ENCODE assay signal across 26 cellular contexts in the genomic region with DNA sequence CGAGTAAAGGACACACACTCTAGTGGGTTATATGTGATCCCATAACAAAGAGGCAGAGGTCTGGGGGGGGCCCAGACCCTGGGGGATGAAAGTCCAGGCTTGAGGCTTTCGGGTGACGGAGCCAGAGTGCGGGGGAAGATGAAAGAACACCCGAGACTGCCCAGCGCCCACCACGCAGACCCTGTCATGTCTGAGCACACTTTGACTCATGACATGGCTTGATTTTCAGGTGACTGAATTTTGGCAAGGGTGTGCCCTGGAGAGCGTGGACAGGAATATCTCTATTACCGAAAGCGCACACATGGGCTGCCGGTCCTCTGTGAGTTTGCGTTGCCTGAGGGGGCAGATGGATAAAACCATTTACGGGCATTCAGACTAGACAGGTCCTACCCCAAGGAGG.
"Had no signal": no experiment of that assay in that cellular context is flagged by ENCODE, and none has a peak within 500 bp of the region (broad histone marks: within the 10 kb centered on the region; RNA-seq: fewer than 3 reads in every experiment).

No MANE protein-coding gene starts in this region.

- DNase-seq: dorsolateral prefrontal cortex; effector CD8-positive, alpha-beta T cell; esophagus squamous epithelium; foreskin melanocyte; glutamatergic neuron; hypothalamus; kidney; mesenchymal stem cell; naive thymus-derived CD4-positive, alpha-beta T cell; nucleus accumbens; ovary; psoas muscle; small intestine; stimulated activated CD4-positive, alpha-beta T cell treated with anti-CD3 and anti-CD28 coated beads, Interleukin-15, amount 100 ng/mL, for 24 hours; stimulated activated CD4-positive, alpha-beta T cell treated with anti-CD3 and anti-CD28 coated beads, Interleukin-2, amount 100 ng/mL, for 48 hours; stimulated activated naive B cell treated with anti-CD40 and anti-IgM and Interleukin-4, amounts not matched to agents 10 μg/mL and 1 μg/mL and 100 μg/mL, for 72 hours; upper lobe of right lung; uterus had no signal

- ATAC-seq: left lobe of liver; naive thymus-derived CD4-positive, alpha-beta T cell; psoas muscle; right lobe of liver; stimulated activated naive B cell treated with anti-CD40 and anti-IgM and Interleukin-4, amounts not matched to agents 10 μg/mL and 1 μg/mL and 100 μg/mL, for 72 hours; upper lobe of right lung had no signal

- H3K27me3 ChIP-seq: ovary, right lobe of liver, tibial nerve, uterus had no signal

- H3K36me3 ChIP-seq: esophagus squamous epithelium, neural progenitor cell, ovary, right lobe of liver, thoracic aorta, tibial nerve, upper lobe of right lung, uterus had no signal

- H3K4me1 Mint-ChIP-seq: mesothelial cell of epicardium; naive thymus-derived CD4-positive, alpha-beta T cell; nephron; neural progenitor cell; stimulated activated naive B cell treated with anti-CD40 and anti-IgM and Interleukin-4, amounts not matched to agents 10 μg/mL and 1 μg/mL and 100 μg/mL, for 72 hours had no signal

- H3K4me3 ChIP-seq: dorsolateral prefrontal cortex, esophagus squamous epithelium, neural progenitor cell, ovary, psoas muscle, right lobe of liver, thoracic aorta, tibial nerve, upper lobe of right lung, uterus had no signal

- H3K9me3 ChIP-seq: esophagus squamous epithelium, ovary, psoas muscle, right lobe of liver, thoracic aorta, tibial nerve, upper lobe of right lung, uterus had no signal

- H3K27ac Mint-ChIP-seq: mesothelial cell of epicardium; nephron; stimulated activated naive CD8-positive, alpha-beta T cell treated with anti-CD3 and anti-CD28 coated beads, Interleukin-15, Interleukin-2, amounts not matched to agents 100 ng/mL and 50 ng/mL, for 24 hours had no signal

- H3K4me1 ChIP-seq: esophagus squamous epithelium, neural progenitor cell, psoas muscle, right lobe of liver, upper lobe of right lung, uterus had no signal

- H3K4me3 Mint-ChIP-seq: mesothelial cell of epicardium; naive thymus-derived CD4-positive, alpha-beta T cell; nephron; neural progenitor cell; stimulated activated naive B cell treated with anti-CD40 and anti-IgM and Interleukin-4, amounts not matched to agents 10 μg/mL and 1 μg/mL and 100 μg/mL, for 72 hours; stimulated activated naive CD8-positive, alpha-beta T cell treated with anti-CD3 and anti-CD28 coated beads, Interleukin-15, Interleukin-2, amounts not matched to agents 100 ng/mL and 50 ng/mL, for 24 hours had no signal

- H3K9me3 Mint-ChIP-seq: nephron had no signal

- H3K36me3 Mint-ChIP-seq: mesothelial cell of epicardium; naive thymus-derived CD4-positive, alpha-beta T cell; neural progenitor cell; stimulated activated naive B cell treated with anti-CD40 and anti-IgM and Interleukin-4, amounts not matched to agents 10 μg/mL and 1 μg/mL and 100 μg/mL, for 72 hours had no signal

- H3K27ac ChIP-seq: dorsolateral prefrontal cortex, esophagus squamous epithelium, neural progenitor cell, ovary, psoas muscle, right lobe of liver, thoracic aorta, tibial nerve, upper lobe of right lung, uterus had no signal
